ENCODE assay signal across 1 cellular context in genomic region chr16:86158688-86159360, GRCh38.
A peak's percentile ranks its signal among the peaks of the same experiment; 100 is the strongest.
TF ChIP-seq lines count a peak whose summit lies in the region.

No MANE protein-coding gene starts in this region.

TF ChIP-seq in GM12878, 131 proteins besides CTCF, POLR2A, EP300 and RAD21:
- TF ChIP-seq GABPA (IDR thresholded peaks at IDR 0.05; ENCODE audit: low read depth): peak; percentile 63; the same call in 1 of the 2 replicates
- no peak for TF ChIP-seq CHD4 (IDR thresholded peaks at IDR 0.05)
